ENCODE assay signal across 1 cellular context in genomic region chr20:19757487-19757972, GRCh38.
A peak's percentile ranks its signal among the peaks of the same experiment; 100 is the strongest.
TF ChIP-seq lines count a peak whose summit lies in the region.

No MANE protein-coding gene starts in this region.

TF ChIP-seq in HepG2, 621 proteins besides CTCF, POLR2A, EP300 and RAD21 (continued from another document and continues in another):
- TF ChIP-seq IRF1 (CRISPR knock-in tag; IDR thresholded peaks at IDR 0.05; ENCODE audit: low read depth), result no peak
- no peak for TF ChIP-seq JUN (CRISPR knock-in tag; IDR thresholded peaks at IDR 0.05)
- TF ChIP-seq HOXA7 (CRISPR knock-in tag; IDR thresholded peaks at IDR 0.05), result no peak
- no peak for TF ChIP-seq ZNF20 (CRISPR knock-in tag; IDR thresholded peaks at IDR 0.05)
- no peak for TF ChIP-seq RORA (CRISPR knock-in tag; IDR thresholded peaks at IDR 0.05)
- peak; percentile 74 for TF ChIP-seq SRSF1 (optimal IDR thresholded peaks at IDR 0.05; ENCODE audit: low read depth, low read length)
- TF ChIP-seq ZNF687 (CRISPR knock-in tag; IDR thresholded peaks at IDR 0.05), result peak; percentile 89
- no peak for TF ChIP-seq NFE2L2 (IDR thresholded peaks at IDR 0.05; ENCODE audit: low read length)
- no peak for TF ChIP-seq TCF12 (IDR thresholded peaks at IDR 0.05)
- 0 out of 2 replicates have a peak, but pooled peaks have one; percentile 70 for TF ChIP-seq TCF12 (CRISPR knock-in tag; IDR thresholded peaks at IDR 0.05)
- TF ChIP-seq PRMT3 (CRISPR knock-in tag; IDR thresholded peaks at IDR 0.05; ENCODE audit: borderline replicate concordance, low read depth), result no peak
- no peak for TF ChIP-seq ZNF564 (CRISPR knock-in tag; IDR thresholded peaks at IDR 0.05)
- TF ChIP-seq ZNF891 (CRISPR knock-in tag; IDR thresholded peaks at IDR 0.05), result no peak
- TF ChIP-seq ZNF318 (CRISPR knock-in tag; IDR thresholded peaks at IDR 0.05), result no peak
- 0 out of 2 replicates have a peak, but pooled peaks have one; percentile 16 for TF ChIP-seq ZBTB39 (CRISPR knock-in tag; IDR thresholded peaks at IDR 0.05)
- TF ChIP-seq ZNF232 (CRISPR knock-in tag; IDR thresholded peaks at IDR 0.05; ENCODE audit: borderline replicate concordance), result peak; percentile 83; the same call in 1 of the 2 replicates
- TF ChIP-seq RFX1 (IDR thresholded peaks at IDR 0.05), result no peak
- no peak for TF ChIP-seq MZF1 (CRISPR knock-in tag; IDR thresholded peaks at IDR 0.05; ENCODE audit: borderline replicate concordance)
- TF ChIP-seq SMC3 (IDR thresholded peaks at IDR 0.05; ENCODE audit: low read length), result no peak
- TF ChIP-seq ZNF496 (CRISPR knock-in tag; IDR thresholded peaks at IDR 0.05; ENCODE audit: insufficient replicate concordance), result no peak
- TF ChIP-seq HNRNPLL (IDR thresholded peaks at IDR 0.05; ENCODE audit: low read depth, low read length, poor library complexity, severe bottlenecking), result peak; percentile 92
- TF ChIP-seq ZNF652 (CRISPR knock-in tag; IDR thresholded peaks at IDR 0.05; ENCODE audit: borderline replicate concordance, low read depth), result no peak
- TF ChIP-seq TAF15 (IDR thresholded peaks at IDR 0.05; ENCODE audit: low read depth, low read length, poor library complexity, severe bottlenecking), result peak; percentile 14
- no peak for TF ChIP-seq ZSCAN5A (CRISPR knock-in tag; IDR thresholded peaks at IDR 0.05; ENCODE audit: borderline replicate concordance)
- TF ChIP-seq EEA1 (CRISPR knock-in tag; IDR thresholded peaks at IDR 0.05; ENCODE audit: borderline replicate concordance), result 0 out of 2 replicates have a peak, but pooled peaks have one; percentile 63
- no peak for TF ChIP-seq ZKSCAN1 (IDR thresholded peaks at IDR 0.05; ENCODE audit: low read length)
- TF ChIP-seq ZBED4 (CRISPR knock-in tag; IDR thresholded peaks at IDR 0.05; ENCODE audit: borderline replicate concordance), result no peak
- TF ChIP-seq KDM2A (CRISPR knock-in tag; IDR thresholded peaks at IDR 0.05; ENCODE audit: borderline replicate concordance, low read depth), result peak; percentile 45
- no peak for TF ChIP-seq ZFAT (CRISPR knock-in tag; conservative IDR thresholded peaks at IDR 0.05)
- TF ChIP-seq SP4 (CRISPR knock-in tag; IDR thresholded peaks at IDR 0.05), result peak; percentile 69
- TF ChIP-seq MYNN (CRISPR knock-in tag; IDR thresholded peaks at IDR 0.05; ENCODE audit: low read depth), result 0 out of 2 replicates have a peak, but pooled peaks have one; percentile 41
- TF ChIP-seq DR1 (CRISPR knock-in tag; IDR thresholded peaks at IDR 0.05), result peak; percentile 68; the same call in 1 of the 2 replicates
- no peak for TF ChIP-seq NR2F2 (IDR thresholded peaks at IDR 0.05; ENCODE audit: borderline replicate concordance, low read depth)
- TF ChIP-seq HES4 (CRISPR knock-in tag; IDR thresholded peaks at IDR 0.05; ENCODE audit: borderline replicate concordance), result 0 out of 2 replicates have a peak, but pooled peaks have one; percentile 24
- no peak for TF ChIP-seq ZBTB14 (CRISPR knock-in tag; IDR thresholded peaks at IDR 0.05)
- TF ChIP-seq ZNF589 (CRISPR knock-in tag; conservative IDR thresholded peaks at IDR 0.05), result no peak
- TF ChIP-seq ZBTB20 (CRISPR knock-in tag; IDR thresholded peaks at IDR 0.05; ENCODE audit: borderline replicate concordance, low read depth), result peak; percentile 68; the same call in 1 of the 2 replicates
- no peak for TF ChIP-seq ZNF841 (CRISPR knock-in tag; IDR thresholded peaks at IDR 0.05; ENCODE audit: borderline replicate concordance)
